ENCODE assay signal across 9 cellular contexts in genomic region chr15:31347067-31347975, GRCh38. TPM values are rescaled to one million over a fixed set of nuclear protein-coding genes. Genes with fewer than 3 reads are reported as not detected.
DNase-seq lines count a peak whose midpoint lies in the region; ATAC-seq and TF ChIP-seq lines count a peak whose summit lies in the region.
"Had no signal": no experiment of that assay in that cellular context is flagged by ENCODE, and none has a peak within 500 bp of the region (broad histone marks: within the 10 kb centered on the region; RNA-seq: fewer than 3 reads in every experiment).

No MANE protein-coding gene starts in this region.

- 91% methylated on average over 14 of the region's 14 CpGs for WGBS in hepatocyte (ENCODE audit: low lambda C conversion rate, missing lambda C conversion rate)

- CTCF ChIA-PET in T-cell (lab: Charles Lee), result interaction anchor here (0.6 to 4.4 kb wide), 8 partner anchors 8 to 141 kb away, joined by 3 to 21 read pairs (median 4); partner anchors contain the start of gene KLF13 (in 1 of the 2)

- H3K79me2 ChIP-seq in hepatocyte, result peaks cover 92% of the 10 kb centered on the region

- POLR2A ChIA-PET in T-cell (lab: Charles Lee), result interaction anchor here (0.5 to 1.5 kb wide), 10 partner anchors 10 to 126 kb away, joined by 3 to 7 read pairs (median 3); partner anchors contain the start of gene KLF13 (in 1 of the 2)

- H3K36me3 Mint-ChIP-seq in T-cell (peaks cover 9% of the 10 kb centered on the region), natural killer cell (no peaks in the 10 kb centered on the region)
- H3K36me3 Mint-ChIP-seq in activated T-helper 17 cell treated with anti-CD3 and anti-CD28 coated beads, Interleukin-2, amount 50 U/mL, for 72 hours (ENCODE audit: low read depth), result peaks cover 65% of the 10 kb centered on the region

- no peaks in the 10 kb centered on the region for H3K27me3 ChIP-seq in hepatocyte
- H3K27me3 ChIP-seq: body of pancreas had no signal

- peaks cover 98% of the 10 kb centered on the region for H4K20me1 ChIP-seq in hepatocyte (ENCODE audit: insufficient read depth, poor library complexity, severe bottlenecking)

- no peak overlapping the region for H3K27ac ChIP-seq in hepatocyte

- H3K27ac Mint-ChIP-seq in T-cell, result peak overlapping the region; percentile 96 to 98
- peak overlapping the region; percentile 98 for H3K27ac Mint-ChIP-seq in activated T-helper 17 cell treated with anti-CD3 and anti-CD28 coated beads, Interleukin-2, amount 50 U/mL, for 72 hours
- peak overlapping the region; percentile 88 to 96 for H3K27ac Mint-ChIP-seq in natural killer cell
- peak overlapping the region; percentile 93 to 95 for H3K27ac Mint-ChIP-seq in stimulated activated naive CD8-positive, alpha-beta T cell treated with anti-CD3 and anti-CD28 coated beads, Interleukin-15, amount 100 ng/mL, for 72 hours

- no peak for TF ChIP-seq CTCF in natural killer cell (IDR thresholded peaks at IDR 0.05)
- no peak for TF ChIP-seq CTCF in hepatocyte (IDR thresholded peaks at IDR 0.05; ENCODE audit: poor library complexity)

- ATAC-seq in T-cell (replicated peaks in 1 of 4) (peak; percentile 87 to 91 (median 90)), natural killer cell (peak; percentile 69 to 73 (median 69)), GM21447 (IDR thresholded peaks at IDR 0.05; ENCODE audit: unreplicated experiment) (no peak), HG03565 (IDR thresholded peaks at IDR 0.05; ENCODE audit: unreplicated experiment) (no peak)
- ATAC-seq in activated T-helper 17 cell treated with anti-CD3 and anti-CD28 coated beads, Interleukin-2, amount 50 U/mL, for 72 hours (replicated peaks), result peak; percentile 76
- peak; percentile 88 for ATAC-seq in stimulated activated naive CD8-positive, alpha-beta T cell treated with anti-CD3 and anti-CD28 coated beads, Interleukin-15, amount 100 ng/mL, for 72 hours
- ATAC-seq: body of pancreas had no signal

- H3K27me3 Mint-ChIP-seq in T-cell, result no peaks in the 10 kb centered on the region
- H3K27me3 Mint-ChIP-seq in activated T-helper 17 cell treated with anti-CD3 and anti-CD28 coated beads, Interleukin-2, amount 50 U/mL, for 72 hours, result no peaks in the 10 kb centered on the region
- no peaks in the 10 kb centered on the region for H3K27me3 Mint-ChIP-seq in natural killer cell (ENCODE audit: low read depth in 2 of 2)
- no peaks in the 10 kb centered on the region for H3K27me3 Mint-ChIP-seq in stimulated activated naive CD8-positive, alpha-beta T cell treated with anti-CD3 and anti-CD28 coated beads, Interleukin-15, amount 100 ng/mL, for 72 hours

- no peaks in the 10 kb centered on the region for H3K9me2 ChIP-seq in hepatocyte (replicated peaks; ENCODE audit: insufficient read depth)

- H3K4me1 Mint-ChIP-seq in T-cell, result peaks cover 100% of the 10 kb centered on the region in 3 donors
- H3K4me1 Mint-ChIP-seq in activated T-helper 17 cell treated with anti-CD3 and anti-CD28 coated beads, Interleukin-2, amount 50 U/mL, for 72 hours, result peaks cover 76% of the 10 kb centered on the region
- H3K4me1 Mint-ChIP-seq in natural killer cell, result peaks cover 93 to 99% of the 10 kb centered on the region in 2 donors
- H3K4me1 Mint-ChIP-seq in stimulated activated naive CD8-positive, alpha-beta T cell treated with anti-CD3 and anti-CD28 coated beads, Interleukin-15, amount 100 ng/mL, for 72 hours, result peaks cover 99% of the 10 kb centered on the region

- H3K9me3 ChIP-seq in hepatocyte (ENCODE audit: low read depth), result no peaks in the 10 kb centered on the region
- H3K9me3 ChIP-seq: body of pancreas had no signal

- peaks cover 18% of the 10 kb centered on the region for H3K4me1 ChIP-seq in hepatocyte (ENCODE audit: insufficient read depth)

- H3K9me3 Mint-ChIP-seq in T-cell, result no peaks in the 10 kb centered on the region
- H3K9me3 Mint-ChIP-seq in activated T-helper 17 cell treated with anti-CD3 and anti-CD28 coated beads, Interleukin-2, amount 50 U/mL, for 72 hours, result no peaks in the 10 kb centered on the region
- H3K9me3 Mint-ChIP-seq in natural killer cell, result no peaks in the 10 kb centered on the region
- no peaks in the 10 kb centered on the region for H3K9me3 Mint-ChIP-seq in stimulated activated naive CD8-positive, alpha-beta T cell treated with anti-CD3 and anti-CD28 coated beads, Interleukin-15, amount 100 ng/mL, for 72 hours

- no peak overlapping the region for H3K4me3 ChIP-seq in hepatocyte
- H3K4me3 ChIP-seq: body of pancreas had no signal

- intact Hi-C loops in natural killer cell (cut with micrococcal nuclease), result no loop called here

- no peak overlapping the region for H2AFZ ChIP-seq in hepatocyte

- DNase-seq in T-cell (peak; percentile 72 to 92 (median 87)), natural killer cell (no peak), hepatocyte (ENCODE audit: low spot score) (no peak), NCI-H1694 (lab: John Stamatoyannopoulos, UW) (no peak)
- DNase-seq in stimulated activated naive CD8-positive, alpha-beta T cell treated with anti-CD3 and anti-CD28 coated beads, Interleukin-15, amount 100 ng/mL, for 72 hours, result peak; percentile 82 to 92

- H3K4me2 ChIP-seq in hepatocyte, result no peak overlapping the region

- H3K4me3 Mint-ChIP-seq in T-cell (peak overlapping the region; percentile 81 to 94 (median 86)), natural killer cell (peak overlapping the region; percentile 93)
- H3K4me3 Mint-ChIP-seq in activated T-helper 17 cell treated with anti-CD3 and anti-CD28 coated beads, Interleukin-2, amount 50 U/mL, for 72 hours, result peak overlapping the region; percentile 99
- peak overlapping the region; percentile 95 to 96 for H3K4me3 Mint-ChIP-seq in stimulated activated naive CD8-positive, alpha-beta T cell treated with anti-CD3 and anti-CD28 coated beads, Interleukin-15, amount 100 ng/mL, for 72 hours

- no peaks in the 10 kb centered on the region for H3K36me3 ChIP-seq in hepatocyte (replicated peaks; ENCODE audit: insufficient read depth, low read depth)

RNA-seq across cellular contexts. Expression of gene KLF13, which starts 20.7 kb away (rescaled TPM):
- total RNA-seq in T-cell (100 to 1,000 TPM; 218 to 327 (median 288) TPM), natural killer cell (100 to 1,000 TPM; 277 to 328 (median 300) TPM), hepatocyte (35.4 and 51.2 TPM in 2 replicates)
- total RNA-seq in activated T-helper 17 cell treated with anti-CD3 and anti-CD28 coated beads, Interleukin-2, amount 50 U/mL, for 72 hours, result 100 to 1,000 TPM; 101 to 119 TPM
- 27.3 and 32.7 TPM in 2 replicates for polyA plus RNA-seq in hepatocyte

Comparison
In these comparisons a context has a peak if more than half of its experiments do, and no peak if none do; other contexts are left out.
1. ATAC-seq: peak in T-cell (4 of 4), activated T-helper 17 cell treated with anti-CD3 and anti-CD28 coated beads, Interleukin-2, amount 50 U/mL, for 72 hours (single experiment), natural killer cell (3 of 3) and stimulated activated naive CD8-positive, alpha-beta T cell treated with anti-CD3 and anti-CD28 coated beads, Interleukin-15, amount 100 ng/mL, for 72 hours (single experiment); none in GM21447 (single experiment) and HG03565 (single experiment).
2. DNase-seq: peak in T-cell (34 of 34) and stimulated activated naive CD8-positive, alpha-beta T cell treated with anti-CD3 and anti-CD28 coated beads, Interleukin-15, amount 100 ng/mL, for 72 hours (2 of 2); none in natural killer cell (single experiment), hepatocyte (single experiment) and NCI-H1694 (single experiment).
3. Peak in every context shown above with its lines, with median percentiles within 50 percentile points of each other: H3K27ac Mint-ChIP-seq and H3K4me3 Mint-ChIP-seq.